In genomic region chr6:112988748-112989147, GRCh38 we compare ENCODE assay signal across 6 cellular contexts.
"Had no signal": no experiment of that assay in that cellular context is flagged by ENCODE, and none has a peak within 500 bp of the region (broad histone marks: within the 10 kb centered on the region; RNA-seq: fewer than 3 reads in every experiment).

No MANE protein-coding gene starts in this region.

- FAIRE-seq: GM12878, GM12892, GM18507, GM19239 had no signal

- ATAC-seq: GM12878 had no signal

- DNase-seq: GDM1, GF-D8 had no signal

- H3K4me3 ChIP-seq: GM12878 had no signal
